In genomic region chr22:49969751-49970527, GRCh38 we compare ENCODE assay signal across 8 cellular contexts. TPM values are rescaled to one million over a fixed set of nuclear protein-coding genes. Genes with fewer than 3 reads are reported as not detected.
DNase-seq lines count a peak whose midpoint lies in the region; ATAC-seq and TF ChIP-seq lines count a peak whose summit lies in the region.
"Had no signal": no experiment of that assay in that cellular context is flagged by ENCODE, and none has a peak within 500 bp of the region (broad histone marks: within the 10 kb centered on the region; RNA-seq: fewer than 3 reads in every experiment).

No MANE protein-coding gene starts in this region.

- H3K4me3 ChIP-seq in HEK293 (ENCODE audit: low read depth, low read length) = no peak overlapping the region
- H3K4me3 ChIP-seq in right cardiac atrium (ENCODE audit: low read length) = no peak overlapping the region
- H3K4me3 ChIP-seq in stomach smooth muscle (ENCODE audit: low read length in 2 of 2) = no peak overlapping the region

- H3K27ac ChIP-seq in HEK293 (ENCODE audit: extremely low read depth, low read depth, low read length) = peak overlapping the region; percentile 61; the same call in 1 of the 2 replicates
- H3K27ac ChIP-seq in right cardiac atrium (ENCODE audit: low read length) = peak overlapping the region; percentile 28
- peak overlapping the region; percentile 46 for H3K27ac ChIP-seq in stomach smooth muscle (ENCODE audit: low read length)

- 90% methylated on average over 8 of the region's 8 CpGs for WGBS in right cardiac atrium

- CTCF ChIA-PET in HEK293 (lab: Yijun Ruan, JAX) = interaction anchor here (0.6 to 1.3 kb wide), 2 partner anchors 39 to 274 kb away, joined by 3 to 4 read pairs; no protein-coding TSS in a partner anchor

- intact Hi-C loops in right cardiac atrium (cut with DNase I) = loop anchor here in 2 of 4 donors (5.0 kb wide), 1 partner anchor 38 kb away; no protein-coding TSS in a partner anchor

- TF ChIP-seq CTCF in HEK293 (tag by site-specific recombination; IDR thresholded peaks at IDR 0.05) = no peak

- no peak overlapping the region for H3K9ac ChIP-seq in stomach smooth muscle (ENCODE audit: low read length in 2 of 2)

- POLR2A ChIA-PET in HEK293 (lab: Yijun Ruan, JAX) = interaction anchor here (1.0 to 1.9 kb wide), 3 partner anchors 8 to 60 kb away, joined by 4 to 26 read pairs (median 5); partner anchors contain the start of gene PIM3

- H3K27me3 ChIP-seq in right cardiac atrium (ENCODE audit: control insufficient read depth, insufficient read depth) = no peaks in the 10 kb centered on the region
- no peaks in the 10 kb centered on the region for H3K27me3 ChIP-seq in stomach smooth muscle (ENCODE audit: control insufficient read depth in 1 of 2, insufficient read depth in 2 of 2, low read length in 2 of 2)

- ATAC-seq in right cardiac atrium (no peak), HG03095 (IDR thresholded peaks at IDR 0.05; ENCODE audit: unreplicated experiment) (no peak), HG03571 (IDR thresholded peaks at IDR 0.05; ENCODE audit: unreplicated experiment) (no peak)

- H3K9me3 ChIP-seq in HEK293 (ENCODE audit: control insufficient read depth, insufficient read depth, low read depth, low read length) (no peaks in the 10 kb centered on the region), right cardiac atrium (ENCODE audit: control insufficient read depth, low read length) (no peaks in the 10 kb centered on the region), stomach smooth muscle (ENCODE audit: control insufficient read depth in 2 of 2, low read length in 2 of 2) (no peaks in the 10 kb centered on the region)

- peak; percentile 26 for DNase-seq in activated CD8-positive, alpha-beta memory T cell treated with anti-CD3 and anti-CD28 coated beads, Interleukin-2, amount 50 U/mL, for 4 hours
- DNase-seq in right cardiac atrium (peak; percentile 22 to 63 (median 50)), retina (no peak)

- H3K36me3 ChIP-seq in HEK293 (ENCODE audit: control insufficient read depth in 2 of 2, insufficient read depth in 1 of 2, low read length in 2 of 2) (peaks cover 0 to 7% of the 10 kb centered on the region in 2 experiments; a peak in 1 of 3 replicates), stomach smooth muscle (ENCODE audit: control insufficient read depth in 2 of 2, insufficient read depth in 2 of 2, low read length in 2 of 2) (no peaks in the 10 kb centered on the region)

- H3K4me1 ChIP-seq in HEK293 (ENCODE audit: control insufficient read depth, insufficient read depth, low read length) = peaks cover 3% of the 10 kb centered on the region; the same call in 1 of the 2 replicates
- H3K4me1 ChIP-seq in right cardiac atrium (ENCODE audit: control insufficient read depth, insufficient read depth, low read length) = peaks cover 13% of the 10 kb centered on the region
- H3K4me1 ChIP-seq in stomach smooth muscle (ENCODE audit: control insufficient read depth, insufficient read depth, low read length) = peaks cover 42% of the 10 kb centered on the region

TF ChIP-seq in HEK293, 187 proteins besides CTCF, POLR2A, EP300 and RAD21:
- TF ChIP-seq ZNF354C (tag by site-specific recombination; IDR thresholded peaks at IDR 0.05; ENCODE audit: borderline replicate concordance, low read depth) = no peak
- no peak for TF ChIP-seq ZFP69B (tag by site-specific recombination; IDR thresholded peaks at IDR 0.05)
- TF ChIP-seq ZNF530 (tag by site-specific recombination; IDR thresholded peaks at IDR 0.05; ENCODE audit: low read depth) = no peak
- no peak for TF ChIP-seq HOXD13 (CRISPR knock-in tag; IDR thresholded peaks at IDR 0.05; ENCODE audit: borderline replicate concordance)
- TF ChIP-seq ZFP37 (tag by site-specific recombination; IDR thresholded peaks at IDR 0.05) = no peak
- TF ChIP-seq ZEB2 (tag by site-specific recombination; IDR thresholded peaks at IDR 0.05) = no peak
- peak; percentile 69 for TF ChIP-seq ZFHX2 (tag by site-specific recombination; conservative IDR thresholded peaks at IDR 0.05)
- TF ChIP-seq SP2 (tag by site-specific recombination; IDR thresholded peaks at IDR 0.05) = no peak
- TF ChIP-seq EGR2 (tag by site-specific recombination; IDR thresholded peaks at IDR 0.05; ENCODE audit: low read depth) = peak; percentile 54
- peak; percentile 39; the same call in 1 of the 2 replicates for TF ChIP-seq GLIS2 (tag by site-specific recombination; IDR thresholded peaks at IDR 0.05)
- TF ChIP-seq ZNF280C (tag by site-specific recombination; IDR thresholded peaks at IDR 0.05) = no peak
- TF ChIP-seq ZNF214 (tag by site-specific recombination; IDR thresholded peaks at IDR 0.05; ENCODE audit: borderline replicate concordance) = no peak
- TF ChIP-seq ZNF623 (tag by site-specific recombination; IDR thresholded peaks at IDR 0.05) = peak; percentile 100
- TF ChIP-seq ZNF324 (tag by site-specific recombination; IDR thresholded peaks at IDR 0.05) = no peak
- TF ChIP-seq SCRT2 (tag by site-specific recombination; IDR thresholded peaks at IDR 0.05) = no peak

RNA-seq across cellular contexts. Expression of gene PIM3, which starts 9.4 kb away (rescaled TPM):
- 10 to 100 TPM; 39.9 to 55.8 (median 49.9) TPM for total RNA-seq in right cardiac atrium
- 39.0 TPM for polyA plus RNA-seq in right cardiac atrium

RNA-seq across cellular contexts. Expression of gene IL17REL, which starts 42.6 kb away (rescaled TPM):
- total RNA-seq in right cardiac atrium = under 1 TPM in 1 of 4 donors, not detected in 3; 0.06 TPM
- polyA plus RNA-seq in right cardiac atrium = not detected
- total RNA-seq: RPMI7951 had no signal

RNA-seq across cellular contexts. Expression of gene CRELD2, which starts 51.5 kb away (rescaled TPM):
- 10 to 100 TPM; 22.1 to 40.0 (median 26.8) TPM for total RNA-seq in right cardiac atrium
- 21.8 TPM for polyA plus RNA-seq in right cardiac atrium

RNA-seq across cellular contexts. Expression of gene ALG12, which starts 51.7 kb away (rescaled TPM):
- total RNA-seq in right cardiac atrium = 10 to 100 TPM; 13.2 to 19.7 (median 17.4) TPM
- 13.0 TPM for polyA plus RNA-seq in right cardiac atrium
